ENCODE assay signal across 15 cellular contexts in genomic region chr15:39391230-39391629, GRCh38.
DNase-seq lines count a peak whose midpoint lies in the region; ATAC-seq, FAIRE-seq and TF ChIP-seq lines count a peak whose summit lies in the region.
"Had no signal": no experiment of that assay in that cellular context is flagged by ENCODE, and none has a peak within 500 bp of the region (broad histone marks: within the 10 kb centered on the region; RNA-seq: fewer than 3 reads in every experiment).

No MANE protein-coding gene starts in this region.

- no peaks in the 10 kb centered on the region for H4K20me1 ChIP-seq in IMR-90 (ENCODE audit: insufficient read depth, low read length)

- no peak overlapping the region for H3K18ac ChIP-seq in IMR-90 (ENCODE audit: low read depth, low read length)

- H3K9me3 ChIP-seq in IMR-90 (ENCODE audit: control insufficient read depth, insufficient read depth, low read length), result no peaks in the 10 kb centered on the region
- H3K9me3 ChIP-seq: gastroesophageal sphincter had no signal

- H3K79me1 ChIP-seq in IMR-90 (ENCODE audit: low read depth in 1 of 2, low read length in 2 of 2), result no peaks in the 10 kb centered on the region

- no peak overlapping the region for H3K56ac ChIP-seq in IMR-90 (ENCODE audit: extremely low read depth, insufficient read depth, low read length)

- POLR2A ChIA-PET in IMR-90 (lab: Charles Lee; ENCODE audit: unreplicated experiment) (no interaction called here), RWPE1 (lab: Yijun Ruan, JAX; ENCODE audit: low non-redundant PET) (no interaction called here)

- H3K27me3 Mint-ChIP-seq in CD14-positive monocyte (ENCODE audit: low read depth in 3 of 3), result peaks cover 0 to 1% (median 0%) of the 10 kb centered on the region in 3 donors

- BruUV-seq in IMR-90 (replicated peaks; lab: Mats Ljungman, UMichigan), result no TSS peak

- no peak overlapping the region for H2BK20ac ChIP-seq in IMR-90 (ENCODE audit: low read depth, low read length)

- H2BK5ac ChIP-seq in IMR-90 (ENCODE audit: low read depth, low read length, poor library complexity, severe bottlenecking), result no peak overlapping the region

- H4K8ac ChIP-seq in IMR-90 (ENCODE audit: low read depth in 2 of 2, low read length in 2 of 2), result no peak overlapping the region

- H2BK120ac ChIP-seq in IMR-90 (ENCODE audit: low read depth, low read length), result no peak overlapping the region

- no peak for FAIRE-seq in RCC 7860 (lab: Jason Lieb, UNC)
- FAIRE-seq: H1 had no signal

- DNase-seq in CD14-positive monocyte (ENCODE audit: low spot score), result peak; percentile 78
- DNase-seq in IMR-90, result no peak
- peak; percentile 97 for DNase-seq in RWPE1 (ENCODE audit: low spot score)
- DNase-seq in fibroblast of villous mesenchyme (ENCODE audit: low read depth), result peak; percentile 93
- DNase-seq in RCC 7860 (ENCODE audit: low spot score), result no peak
- no peak for DNase-seq in activated T-cell treated with anti-CD3 and anti-CD28 coated beads for 4 hours
- DNase-seq: activated gamma-delta T cell treated with Interleukin-2 at 50 U/mL for 16 hours; DMS153; effector CD4-positive, alpha-beta T cell; KG1; NCI-H2107 had no signal

- H3K9me3 Mint-ChIP-seq in CD14-positive monocyte, result peaks cover 0 to 8% (median 2%) of the 10 kb centered on the region in 7 donors

- no peak overlapping the region for H3K27ac ChIP-seq in IMR-90 (ENCODE audit: insufficient read depth, low read length)
- H3K27ac ChIP-seq in RWPE1, result peak overlapping the region; percentile 44; the same call in 1 of the 2 replicates
- H3K27ac ChIP-seq: gastroesophageal sphincter had no signal

- no peaks in the 10 kb centered on the region for H3K36me3 ChIP-seq in IMR-90 (ENCODE audit: control insufficient read depth, insufficient read depth, low read length)
- H3K36me3 ChIP-seq: gastroesophageal sphincter had no signal

- H2BK15ac ChIP-seq in IMR-90 (ENCODE audit: low read depth, low read length), result no peak overlapping the region

- H2AFZ ChIP-seq in IMR-90 (replicated peaks; ENCODE audit: low read length, poor library complexity), result peak overlapping the region; percentile 57

- CTCF ChIA-PET in IMR-90 (lab: Yijun Ruan, JAX) (no interaction called here), RWPE1 (lab: Yijun Ruan, JAX) (interaction anchor here (0.6 kb wide), 1 partner anchor 921 kb away, joined by 4 read pairs; no protein-coding TSS in a partner anchor)

- no peaks in the 10 kb centered on the region for H3K27me3 ChIP-seq in IMR-90 (ENCODE audit: control insufficient read depth, insufficient read depth, low read length)
- H3K27me3 ChIP-seq: gastroesophageal sphincter had no signal

- no peak for TF ChIP-seq RAD21 in IMR-90 (IDR thresholded peaks at IDR 0.05; ENCODE audit: low read length)

- H3K9ac ChIP-seq in IMR-90 (ENCODE audit: low read depth, low read length), result no peak overlapping the region

- intact Hi-C loops in CD14-positive monocyte (cut with micrococcal nuclease) (no loop called here), IMR-90 (cut with micrococcal nuclease) (no loop called here)

- TF ChIP-seq POLR2A in IMR-90 (IDR thresholded peaks at IDR 0.05; ENCODE audit: low read depth, low read length), result no peak

- ATAC-seq in IMR-90 (ENCODE audit: low read depth) (no peak), HG03097 (IDR thresholded peaks at IDR 0.05; ENCODE audit: low FRiP score, unreplicated experiment) (no peak), HG03025 (IDR thresholded peaks at IDR 0.05; ENCODE audit: low FRiP score, unreplicated experiment) (no peak)
- ATAC-seq: gastroesophageal sphincter had no signal

- H3K4me3 ChIP-seq in IMR-90 (ENCODE audit: insufficient read depth, low read depth, low read length) (no peak overlapping the region), fibroblast of villous mesenchyme (ENCODE audit: low read depth, low read length) (no peak overlapping the region)
- H3K4me3 ChIP-seq: gastroesophageal sphincter had no signal

- H3K23ac ChIP-seq in IMR-90 (ENCODE audit: low read depth, low read length), result no peak overlapping the region

- H3K14ac ChIP-seq in IMR-90 (replicated peaks; ENCODE audit: low read depth, low read length), result no peak overlapping the region

- no peak overlapping the region for H3K4me2 ChIP-seq in IMR-90 (ENCODE audit: low read depth, low read length)

- dilution Hi-C loops in IMR-90 (cut with HindIII; ENCODE audit: low sequenced_read_pairs, unreplicated experiment), result no loop called here

- no peak overlapping the region for H2AK9ac ChIP-seq in IMR-90 (replicated peaks; ENCODE audit: low read depth, low read length, poor library complexity)

- peak overlapping the region in 1 of 2 donors; percentile 39 for H3K4me3 Mint-ChIP-seq in CD14-positive monocyte

- H3K27ac Mint-ChIP-seq in CD14-positive monocyte, result peak overlapping the region; percentile 28 to 89 (median 88)

- TF ChIP-seq CTCF in CD14-positive monocyte (IDR thresholded peaks at IDR 0.05), result no peak
- no peak for TF ChIP-seq CTCF in IMR-90 (conservative IDR thresholded peaks at IDR 0.05; ENCODE audit: low read depth, low read length)
- no peak for TF ChIP-seq CTCF in RWPE1 (conservative IDR thresholded peaks at IDR 0.05; ENCODE audit: low read depth)
- no peak for TF ChIP-seq CTCF in fibroblast of villous mesenchyme (IDR thresholded peaks at IDR 0.05; ENCODE audit: insufficient read depth, low read depth, low read length)

- WGBS in IMR-90 (ENCODE audit: extremely low coverage in 2 of 2, insufficient read length in 1 of 2), 2 experiments, result 100% methylated on average over 2 of the region's 5 CpGs; no CpG with 5 or more reads in 1 of the 2 experiments

- H3K9me1 ChIP-seq in IMR-90 (ENCODE audit: insufficient read depth, low read length), result no peaks in the 10 kb centered on the region

- H3K4me1 ChIP-seq in IMR-90 (ENCODE audit: control insufficient read depth, insufficient read depth, low read length), result peaks cover 4% of the 10 kb centered on the region; the same call in 1 of the 2 replicates
- H3K4me1 ChIP-seq: gastroesophageal sphincter had no signal

- no peak overlapping the region for H3K4ac ChIP-seq in IMR-90 (ENCODE audit: low read depth, low read length)

- peaks cover 77% of the 10 kb centered on the region for H3K4me1 Mint-ChIP-seq in CD14-positive monocyte

- H4K91ac ChIP-seq in IMR-90 (ENCODE audit: insufficient read depth, low read depth, low read length), result no peak overlapping the region

- H3K36me3 Mint-ChIP-seq in CD14-positive monocyte, result peaks cover 0 to 7% of the 10 kb centered on the region in 2 donors

- H2AK5ac ChIP-seq in IMR-90 (ENCODE audit: low read depth, low read length), result no peak overlapping the region

- no peak overlapping the region for H4K5ac ChIP-seq in IMR-90 (ENCODE audit: low read depth, low read length)

- in situ Hi-C loops in IMR-90 (cut with MboI; ENCODE audit: low sequenced_read_pairs), result no loop called here

TF ChIP-seq in IMR-90, 13 proteins besides CTCF, POLR2A, EP300 and RAD21:
- TF ChIP-seq MXI1 (IDR thresholded peaks at IDR 0.05; ENCODE audit: borderline replicate concordance, low read depth, low read length) (no peak), BHLHE40 (IDR thresholded peaks at IDR 0.05; ENCODE audit: low read depth, low read length) (no peak), CEBPB (IDR thresholded peaks at IDR 0.05; ENCODE audit: low read depth, low read length) (peak; percentile 82)

Comparison
In these comparisons a context has a peak if more than half of its experiments do, and no peak if none do; other contexts are left out.
1. DNase-seq: peak in CD14-positive monocyte (single experiment), RWPE1 (single experiment) and fibroblast of villous mesenchyme (single experiment); none in IMR-90 (single experiment), RCC 7860 (single experiment) and activated T-cell treated with anti-CD3 and anti-CD28 coated beads for 4 hours (single experiment).